ENCODE assay signal across 1 cellular context in the genomic region with DNA sequence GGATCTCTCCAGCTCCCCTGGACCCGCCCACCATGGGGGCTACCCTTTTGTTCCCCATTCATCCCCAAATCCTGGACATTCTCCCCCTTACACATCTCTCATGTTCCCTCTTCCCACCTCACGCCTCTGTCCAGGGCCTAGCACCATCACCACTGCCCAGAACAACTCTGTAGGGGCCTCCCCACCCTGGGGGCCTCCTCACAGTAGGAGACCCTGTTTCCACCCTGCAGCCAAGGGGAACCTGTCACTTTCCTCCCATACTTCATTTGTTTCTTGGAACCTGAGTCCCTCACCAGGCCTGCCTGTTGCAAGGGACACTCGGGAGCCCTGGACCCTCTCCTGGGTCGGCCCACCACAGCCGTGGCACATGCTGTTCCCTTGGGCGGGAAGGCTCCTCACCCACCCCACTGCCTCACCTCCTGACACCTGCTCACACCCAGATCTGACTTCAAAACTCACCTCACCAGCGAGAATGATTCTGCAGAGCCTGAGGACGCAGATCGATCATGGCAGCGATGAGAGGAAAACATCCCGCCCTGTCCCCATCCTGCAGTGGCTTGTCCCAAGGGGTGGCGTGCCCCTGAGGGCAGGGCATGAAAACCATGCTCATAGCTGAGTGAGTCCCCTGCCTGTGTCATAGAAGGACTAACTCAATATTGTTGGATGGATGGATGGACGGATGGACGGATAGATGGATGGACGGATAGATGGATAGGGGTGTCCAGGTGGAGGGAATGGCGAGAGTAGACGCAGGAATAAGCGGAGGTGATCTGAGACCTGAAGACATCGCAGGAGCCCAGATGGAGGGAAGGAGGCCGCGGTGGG.
TF ChIP-seq lines count a peak whose summit lies in the region.

No MANE protein-coding gene starts in this region.

TF ChIP-seq in HEK293, 187 proteins besides CTCF, POLR2A, EP300 and RAD21 (continued from another document):
- TF ChIP-seq MZF1 (tag by site-specific recombination; IDR thresholded peaks at IDR 0.05; ENCODE audit: borderline replicate concordance), result no peak
- TF ChIP-seq, protein P1, sequence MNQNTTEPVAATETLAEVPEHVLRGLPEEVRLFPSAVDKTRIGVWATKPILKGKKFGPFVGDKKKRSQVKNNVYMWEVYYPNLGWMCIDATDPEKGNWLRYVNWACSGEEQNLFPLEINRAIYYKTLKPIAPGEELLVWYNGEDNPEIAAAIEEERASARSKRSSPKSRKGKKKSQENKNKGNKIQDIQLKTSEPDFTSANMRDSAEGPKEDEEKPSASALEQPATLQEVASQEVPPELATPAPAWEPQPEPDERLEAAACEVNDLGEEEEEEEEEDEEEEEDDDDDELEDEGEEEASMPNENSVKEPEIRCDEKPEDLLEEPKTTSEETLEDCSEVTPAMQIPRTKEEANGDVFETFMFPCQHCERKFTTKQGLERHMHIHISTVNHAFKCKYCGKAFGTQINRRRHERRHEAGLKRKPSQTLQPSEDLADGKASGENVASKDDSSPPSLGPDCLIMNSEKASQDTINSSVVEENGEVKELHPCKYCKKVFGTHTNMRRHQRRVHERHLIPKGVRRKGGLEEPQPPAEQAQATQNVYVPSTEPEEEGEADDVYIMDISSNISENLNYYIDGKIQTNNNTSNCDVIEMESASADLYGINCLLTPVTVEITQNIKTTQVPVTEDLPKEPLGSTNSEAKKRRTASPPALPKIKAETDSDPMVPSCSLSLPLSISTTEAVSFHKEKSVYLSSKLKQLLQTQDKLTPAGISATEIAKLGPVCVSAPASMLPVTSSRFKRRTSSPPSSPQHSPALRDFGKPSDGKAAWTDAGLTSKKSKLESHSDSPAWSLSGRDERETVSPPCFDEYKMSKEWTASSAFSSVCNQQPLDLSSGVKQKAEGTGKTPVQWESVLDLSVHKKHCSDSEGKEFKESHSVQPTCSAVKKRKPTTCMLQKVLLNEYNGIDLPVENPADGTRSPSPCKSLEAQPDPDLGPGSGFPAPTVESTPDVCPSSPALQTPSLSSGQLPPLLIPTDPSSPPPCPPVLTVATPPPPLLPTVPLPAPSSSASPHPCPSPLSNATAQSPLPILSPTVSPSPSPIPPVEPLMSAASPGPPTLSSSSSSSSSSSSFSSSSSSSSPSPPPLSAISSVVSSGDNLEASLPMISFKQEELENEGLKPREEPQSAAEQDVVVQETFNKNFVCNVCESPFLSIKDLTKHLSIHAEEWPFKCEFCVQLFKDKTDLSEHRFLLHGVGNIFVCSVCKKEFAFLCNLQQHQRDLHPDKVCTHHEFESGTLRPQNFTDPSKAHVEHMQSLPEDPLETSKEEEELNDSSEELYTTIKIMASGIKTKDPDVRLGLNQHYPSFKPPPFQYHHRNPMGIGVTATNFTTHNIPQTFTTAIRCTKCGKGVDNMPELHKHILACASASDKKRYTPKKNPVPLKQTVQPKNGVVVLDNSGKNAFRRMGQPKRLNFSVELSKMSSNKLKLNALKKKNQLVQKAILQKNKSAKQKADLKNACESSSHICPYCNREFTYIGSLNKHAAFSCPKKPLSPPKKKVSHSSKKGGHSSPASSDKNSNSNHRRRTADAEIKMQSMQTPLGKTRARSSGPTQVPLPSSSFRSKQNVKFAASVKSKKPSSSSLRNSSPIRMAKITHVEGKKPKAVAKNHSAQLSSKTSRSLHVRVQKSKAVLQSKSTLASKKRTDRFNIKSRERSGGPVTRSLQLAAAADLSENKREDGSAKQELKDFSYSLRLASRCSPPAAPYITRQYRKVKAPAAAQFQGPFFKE (tag by site-specific recombination; IDR thresholded peaks at IDR 0.05; ENCODE audit: borderline replicate concordance), result no peak
- TF ChIP-seq, protein P2, sequence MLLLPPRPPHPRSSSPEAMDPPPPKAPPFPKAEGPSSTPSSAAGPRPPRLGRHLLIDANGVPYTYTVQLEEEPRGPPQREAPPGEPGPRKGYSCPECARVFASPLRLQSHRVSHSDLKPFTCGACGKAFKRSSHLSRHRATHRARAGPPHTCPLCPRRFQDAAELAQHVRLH (tag by site-specific recombination; IDR thresholded peaks at IDR 0.05), result no peak
- TF ChIP-seq GLIS1 (tag by site-specific recombination; IDR thresholded peaks at IDR 0.05), result peak; percentile 25; the same call in 1 of the 2 replicates
- no peak for TF ChIP-seq ZNF302 (tag by site-specific recombination; IDR thresholded peaks at IDR 0.05; ENCODE audit: low read depth)
- 0 out of 2 replicates have a peak, but pooled peaks have one; percentile 15 for TF ChIP-seq SALL2 (tag by site-specific recombination; IDR thresholded peaks at IDR 0.05; ENCODE audit: borderline replicate concordance)
TF ChIP-seq in HEK293: peak in this region for 3.
